1 cellular context compared by ENCODE assay signal in the genomic region with DNA sequence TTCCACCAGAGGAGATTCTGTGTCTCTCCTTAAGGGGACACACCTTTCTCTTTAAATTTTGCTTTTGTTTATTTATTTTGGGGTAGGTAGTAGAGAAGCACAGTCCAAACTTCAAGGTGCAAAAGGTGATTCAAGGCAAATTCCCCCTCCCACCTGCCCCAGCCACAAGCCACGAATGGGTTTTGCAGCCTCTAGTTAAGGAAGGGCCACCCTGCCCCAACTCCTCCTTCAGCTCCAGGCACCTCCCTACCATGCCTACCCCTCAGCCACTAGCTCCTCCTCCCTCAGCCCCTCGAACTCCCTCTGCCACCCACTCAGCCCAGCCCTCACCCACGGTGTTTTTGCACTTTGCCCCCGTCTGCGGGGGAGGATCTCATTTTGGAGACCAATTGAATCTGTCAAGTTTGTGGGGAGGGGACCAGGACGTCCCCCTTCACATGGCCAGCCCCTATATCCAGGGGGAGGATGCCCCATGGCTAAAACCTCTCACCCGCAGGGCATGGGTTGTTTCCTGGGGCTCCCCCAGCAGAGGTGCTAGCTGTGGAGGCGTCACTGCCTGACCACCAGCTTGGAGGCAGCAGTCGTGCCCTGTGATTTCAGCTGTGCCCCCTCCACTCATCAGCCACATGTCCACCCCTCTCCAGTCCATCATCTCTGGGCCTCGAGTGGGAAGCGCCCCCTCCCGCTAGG.
TF ChIP-seq lines count a peak whose summit lies in the region.

No MANE protein-coding gene starts in this region.

TF ChIP-seq in liver, 16 proteins besides CTCF, POLR2A, EP300 and RAD21:
- TF ChIP-seq FOXA2 (IDR thresholded peaks at IDR 0.05) (no peak), EGR1 (IDR thresholded peaks at IDR 0.05; ENCODE audit: low read depth in 2 of 2) (peak; percentile 98), NR2F2 (IDR thresholded peaks at IDR 0.05) (no peak), YY1 (IDR thresholded peaks at IDR 0.05) (peak; percentile 47), TAF1 (conservative IDR thresholded peaks at IDR 0.05) (no peak), RXRA (IDR thresholded peaks at IDR 0.05) (peak; percentile 88 to 92), GABPA (IDR thresholded peaks at IDR 0.05 in 1 of 2, conservative IDR thresholded peaks at IDR 0.05 in 1 of 2) (no peak), FOXA1 (IDR thresholded peaks at IDR 0.05) (peak; percentile 58), HNF4G (IDR thresholded peaks at IDR 0.05) (peak; percentile 90), JUND (IDR thresholded peaks at IDR 0.05) (peak; percentile 50 to 64), HNF4A (conservative IDR thresholded peaks at IDR 0.05) (peak; percentile 94 to 99), SP1 (IDR thresholded peaks at IDR 0.05) (peak; percentile 96)
- TF ChIP-seq, protein P1, sequence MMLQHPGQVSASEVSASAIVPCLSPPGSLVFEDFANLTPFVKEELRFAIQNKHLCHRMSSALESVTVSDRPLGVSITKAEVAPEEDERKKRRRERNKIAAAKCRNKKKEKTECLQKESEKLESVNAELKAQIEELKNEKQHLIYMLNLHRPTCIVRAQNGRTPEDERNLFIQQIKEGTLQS (IDR thresholded peaks at IDR 0.05) = peak; percentile 51
- TF ChIP-seq, protein P2, sequence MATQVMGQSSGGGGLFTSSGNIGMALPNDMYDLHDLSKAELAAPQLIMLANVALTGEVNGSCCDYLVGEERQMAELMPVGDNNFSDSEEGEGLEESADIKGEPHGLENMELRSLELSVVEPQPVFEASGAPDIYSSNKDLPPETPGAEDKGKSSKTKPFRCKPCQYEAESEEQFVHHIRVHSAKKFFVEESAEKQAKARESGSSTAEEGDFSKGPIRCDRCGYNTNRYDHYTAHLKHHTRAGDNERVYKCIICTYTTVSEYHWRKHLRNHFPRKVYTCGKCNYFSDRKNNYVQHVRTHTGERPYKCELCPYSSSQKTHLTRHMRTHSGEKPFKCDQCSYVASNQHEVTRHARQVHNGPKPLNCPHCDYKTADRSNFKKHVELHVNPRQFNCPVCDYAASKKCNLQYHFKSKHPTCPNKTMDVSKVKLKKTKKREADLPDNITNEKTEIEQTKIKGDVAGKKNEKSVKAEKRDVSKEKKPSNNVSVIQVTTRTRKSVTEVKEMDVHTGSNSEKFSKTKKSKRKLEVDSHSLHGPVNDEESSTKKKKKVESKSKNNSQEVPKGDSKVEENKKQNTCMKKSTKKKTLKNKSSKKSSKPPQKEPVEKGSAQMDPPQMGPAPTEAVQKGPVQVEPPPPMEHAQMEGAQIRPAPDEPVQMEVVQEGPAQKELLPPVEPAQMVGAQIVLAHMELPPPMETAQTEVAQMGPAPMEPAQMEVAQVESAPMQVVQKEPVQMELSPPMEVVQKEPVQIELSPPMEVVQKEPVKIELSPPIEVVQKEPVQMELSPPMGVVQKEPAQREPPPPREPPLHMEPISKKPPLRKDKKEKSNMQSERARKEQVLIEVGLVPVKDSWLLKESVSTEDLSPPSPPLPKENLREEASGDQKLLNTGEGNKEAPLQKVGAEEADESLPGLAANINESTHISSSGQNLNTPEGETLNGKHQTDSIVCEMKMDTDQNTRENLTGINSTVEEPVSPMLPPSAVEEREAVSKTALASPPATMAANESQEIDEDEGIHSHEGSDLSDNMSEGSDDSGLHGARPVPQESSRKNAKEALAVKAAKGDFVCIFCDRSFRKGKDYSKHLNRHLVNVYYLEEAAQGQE (IDR thresholded peaks at IDR 0.05) = peak; percentile 48
- TF ChIP-seq, protein P3, sequence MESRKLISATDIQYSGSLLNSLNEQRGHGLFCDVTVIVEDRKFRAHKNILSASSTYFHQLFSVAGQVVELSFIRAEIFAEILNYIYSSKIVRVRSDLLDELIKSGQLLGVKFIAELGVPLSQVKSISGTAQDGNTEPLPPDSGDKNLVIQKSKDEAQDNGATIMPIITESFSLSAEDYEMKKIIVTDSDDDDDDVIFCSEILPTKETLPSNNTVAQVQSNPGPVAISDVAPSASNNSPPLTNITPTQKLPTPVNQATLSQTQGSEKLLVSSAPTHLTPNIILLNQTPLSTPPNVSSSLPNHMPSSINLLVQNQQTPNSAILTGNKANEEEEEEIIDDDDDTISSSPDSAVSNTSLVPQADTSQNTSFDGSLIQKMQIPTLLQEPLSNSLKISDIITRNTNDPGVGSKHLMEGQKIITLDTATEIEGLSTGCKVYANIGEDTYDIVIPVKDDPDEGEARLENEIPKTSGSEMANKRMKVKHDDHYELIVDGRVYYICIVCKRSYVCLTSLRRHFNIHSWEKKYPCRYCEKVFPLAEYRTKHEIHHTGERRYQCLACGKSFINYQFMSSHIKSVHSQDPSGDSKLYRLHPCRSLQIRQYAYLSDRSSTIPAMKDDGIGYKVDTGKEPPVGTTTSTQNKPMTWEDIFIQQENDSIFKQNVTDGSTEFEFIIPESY (IDR thresholded peaks at IDR 0.05) = peak; percentile 43
- TF ChIP-seq, protein P4, sequence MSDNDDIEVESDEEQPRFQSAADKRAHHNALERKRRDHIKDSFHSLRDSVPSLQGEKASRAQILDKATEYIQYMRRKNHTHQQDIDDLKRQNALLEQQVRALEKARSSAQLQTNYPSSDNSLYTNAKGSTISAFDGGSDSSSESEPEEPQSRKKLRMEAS (IDR thresholded peaks at IDR 0.05) = peak; percentile 53
TF ChIP-seq in liver: peak in this region for 12.
